Comparison of ENCODE assay signal across 9 cellular contexts in genomic region chr5:54443264-54443663, GRCh38. TPM values are rescaled to one million over a fixed set of nuclear protein-coding genes. Genes with fewer than 3 reads are reported as not detected.
A peak's percentile ranks its signal among the peaks of the same experiment; 100 is the strongest.
DNase-seq lines count a peak whose midpoint lies in the region; ATAC-seq and TF ChIP-seq lines count a peak whose summit lies in the region.
"Had no signal": no experiment of that assay in that cellular context is flagged by ENCODE, and none has a peak within 500 bp of the region (broad histone marks: within the 10 kb centered on the region; RNA-seq: fewer than 3 reads in every experiment).

No MANE protein-coding gene starts in this region.

- no peak for TF ChIP-seq CTCF in GM20000 (IDR thresholded peaks at IDR 0.05; ENCODE audit: extremely low read depth, missing control alignments)

- DNase-seq in Ammon's horn (ENCODE audit: low spot score): peak; percentile 25
- DNase-seq in GM20000 (ENCODE audit: low spot score): peak; percentile 52
- DNase-seq in RPMI7951 (ENCODE audit: low read depth): peak; percentile 47
- DNase-seq in germinal center (ENCODE audit: low spot score): peak; percentile 6
- no peak for DNase-seq in activated CD4-positive, alpha-beta T cell treated with anti-CD3 and anti-CD28 coated beads for 1 hour
- no peak for DNase-seq in stimulated activated CD4-positive, alpha-beta T cell treated with anti-CD3 and anti-CD28 coated beads, Interleukin-2, amount 100 ng/mL, for 48 hours

- ATAC-seq in GM21529 (IDR thresholded peaks at IDR 0.05; ENCODE audit: unreplicated experiment): no peak
- ATAC-seq in HG03460 (IDR thresholded peaks at IDR 0.05; ENCODE audit: unreplicated experiment): no peak

RNA-seq across cellular contexts. Expression of gene HSPB3, which starts 12.2 kb away (rescaled TPM):
- 3.1 and 3.4 TPM in 2 replicates for total RNA-seq in RPMI7951 (2014; rRNA removed; shearing (Covaris generic))
- total RNA-seq: subcutaneous adipose tissue had no signal

Comparison
In these comparisons a context has a peak if more than half of its experiments do, and no peak if none do; other contexts are left out.
1. DNase-seq: peak in Ammon's horn (single experiment), GM20000 (single experiment), RPMI7951 (single experiment) and germinal center (single experiment); none in activated CD4-positive, alpha-beta T cell treated with anti-CD3 and anti-CD28 coated beads for 1 hour (single experiment) and stimulated activated CD4-positive, alpha-beta T cell treated with anti-CD3 and anti-CD28 coated beads, Interleukin-2, amount 100 ng/mL, for 48 hours (0 of 2).